11 cellular contexts compared by ENCODE assay signal in the genomic region with DNA sequence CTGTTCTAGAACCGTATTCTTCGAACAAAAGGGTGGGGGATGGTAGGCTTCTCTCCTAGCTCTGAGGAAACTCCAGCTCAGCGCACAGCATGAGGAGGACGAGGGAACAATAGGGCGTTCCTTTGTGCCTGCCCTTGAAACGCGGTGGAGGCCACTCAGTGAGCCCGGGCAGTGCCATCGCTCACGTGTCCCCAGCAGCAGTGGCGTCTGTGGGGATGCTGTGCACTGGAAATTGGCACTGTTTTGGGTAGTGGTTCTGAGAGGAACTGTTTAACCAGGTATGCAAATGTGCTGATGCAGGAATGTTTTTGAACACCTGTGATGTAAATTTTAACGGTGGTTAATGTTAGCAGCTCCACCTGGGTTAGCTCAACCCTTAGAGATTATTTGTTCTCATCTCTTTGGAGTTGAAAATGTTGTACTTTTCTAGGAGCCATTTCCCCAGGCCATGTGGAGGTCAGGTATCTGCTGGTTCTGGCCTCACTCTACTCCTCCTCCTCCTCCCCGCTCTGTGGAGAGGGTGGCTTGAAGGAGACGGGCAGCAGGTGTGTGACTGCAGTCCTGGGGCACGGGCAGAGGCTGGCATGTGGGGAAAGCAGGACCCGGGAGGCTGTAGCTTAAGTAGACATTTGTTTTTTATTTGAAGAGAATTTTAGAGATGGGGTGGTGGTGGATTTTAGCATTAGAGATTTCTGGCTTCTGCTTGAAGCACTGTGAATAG. TPM values are rescaled to one million over a fixed set of nuclear protein-coding genes. Genes with fewer than 3 reads are reported as not detected.
A peak's percentile ranks its signal among the peaks of the same experiment; 100 is the strongest.
DNase-seq lines count a peak whose midpoint lies in the region; ATAC-seq and TF ChIP-seq lines count a peak whose summit lies in the region.
"Had no signal": no experiment of that assay in that cellular context is flagged by ENCODE, and none has a peak within 500 bp of the region (broad histone marks: within the 10 kb centered on the region; RNA-seq: fewer than 3 reads in every experiment).

No MANE protein-coding gene starts in this region.

- H3K27ac ChIP-seq in VCaP, result peak overlapping the region; percentile 94
- H3K27ac ChIP-seq in thyroid gland, result no peak overlapping the region
- H3K27ac ChIP-seq: thoracic aorta had no signal

- intact Hi-C loops in thyroid gland (cut with DNase I), result no loop called here

- no peaks in the 10 kb centered on the region for H3K9me3 Mint-ChIP-seq in stimulated activated naive CD8-positive, alpha-beta T cell treated with anti-CD3 and anti-CD28 coated beads, Interleukin-15, Interleukin-2, amounts not matched to agents 100 ng/mL and 50 ng/mL, for 24 hours
- no peaks in the 10 kb centered on the region for H3K9me3 Mint-ChIP-seq in stimulated activated naive CD8-positive, alpha-beta T cell treated with anti-CD3 and anti-CD28 coated beads, Interleukin-15, amount 100 ng/mL, for 72 hours
- H3K9me3 Mint-ChIP-seq in immature natural killer cell, result no peaks in the 10 kb centered on the region

- peak overlapping the region; percentile 58 for H3K27ac Mint-ChIP-seq in stimulated activated naive CD8-positive, alpha-beta T cell treated with anti-CD3 and anti-CD28 coated beads, Interleukin-15, Interleukin-2, amounts not matched to agents 100 ng/mL and 50 ng/mL, for 24 hours
- peak overlapping the region in 1 of 2 donors; percentile 46 for H3K27ac Mint-ChIP-seq in stimulated activated naive CD8-positive, alpha-beta T cell treated with anti-CD3 and anti-CD28 coated beads, Interleukin-15, amount 100 ng/mL, for 72 hours
- H3K27ac Mint-ChIP-seq in immature natural killer cell, result peak overlapping the region; percentile 3 to 87 (median 30)

- WGBS in thyroid gland, 2 donors, result 62 to 69% methylated on average over 16 of the region's 16 CpGs

- TF ChIP-seq POLR2A in thyroid gland (IDR thresholded peaks at IDR 0.05), result no peak

- H3K27me3 ChIP-seq in thyroid gland, result no peaks in the 10 kb centered on the region

- H3K36me3 ChIP-seq in thyroid gland, result no peaks in the 10 kb centered on the region
- H3K36me3 ChIP-seq: thoracic aorta had no signal

- ATAC-seq in stimulated activated naive CD8-positive, alpha-beta T cell treated with anti-CD3 and anti-CD28 coated beads, Interleukin-15, amount 100 ng/mL, for 72 hours, result no peak

- no peaks in the 10 kb centered on the region for H3K27me3 Mint-ChIP-seq in stimulated activated naive CD8-positive, alpha-beta T cell treated with anti-CD3 and anti-CD28 coated beads, Interleukin-15, Interleukin-2, amounts not matched to agents 100 ng/mL and 50 ng/mL, for 24 hours
- no peaks in the 10 kb centered on the region for H3K27me3 Mint-ChIP-seq in stimulated activated naive CD8-positive, alpha-beta T cell treated with anti-CD3 and anti-CD28 coated beads, Interleukin-15, amount 100 ng/mL, for 72 hours
- peaks cover 0 to 4% (median 0%) of the 10 kb centered on the region in 3 donors for H3K27me3 Mint-ChIP-seq in immature natural killer cell (ENCODE audit: low read depth in 3 of 3)

- TF ChIP-seq CTCF in VCaP (conservative IDR thresholded peaks at IDR 0.05), result no peak
- no peak for TF ChIP-seq CTCF in thyroid gland (IDR thresholded peaks at IDR 0.05)

- peaks cover 58 to 64% of the 10 kb centered on the region in 2 donors for H3K4me1 ChIP-seq in thyroid gland

- H3K4me3 Mint-ChIP-seq in stimulated activated naive CD8-positive, alpha-beta T cell treated with anti-CD3 and anti-CD28 coated beads, Interleukin-15, Interleukin-2, amounts not matched to agents 100 ng/mL and 50 ng/mL, for 24 hours, result no peak overlapping the region
- H3K4me3 Mint-ChIP-seq in stimulated activated naive CD8-positive, alpha-beta T cell treated with anti-CD3 and anti-CD28 coated beads, Interleukin-15, amount 100 ng/mL, for 72 hours, result no peak overlapping the region
- no peak overlapping the region for H3K4me3 Mint-ChIP-seq in immature natural killer cell

- no peak overlapping the region for H3K4me3 ChIP-seq in thyroid gland (replicated peaks in 1 of 3)
- H3K4me3 ChIP-seq: thoracic aorta had no signal

- peaks cover 54% of the 10 kb centered on the region for H3K4me1 Mint-ChIP-seq in stimulated activated naive CD8-positive, alpha-beta T cell treated with anti-CD3 and anti-CD28 coated beads, Interleukin-15, Interleukin-2, amounts not matched to agents 100 ng/mL and 50 ng/mL, for 24 hours (ENCODE audit: low read depth)
- peaks cover 57% of the 10 kb centered on the region for H3K4me1 Mint-ChIP-seq in stimulated activated naive CD8-positive, alpha-beta T cell treated with anti-CD3 and anti-CD28 coated beads, Interleukin-15, amount 100 ng/mL, for 72 hours
- H3K4me1 Mint-ChIP-seq in immature natural killer cell, result peaks cover 51 to 89% of the 10 kb centered on the region in 2 donors

- H3K36me3 Mint-ChIP-seq in stimulated activated naive CD8-positive, alpha-beta T cell treated with anti-CD3 and anti-CD28 coated beads, Interleukin-15, Interleukin-2, amounts not matched to agents 100 ng/mL and 50 ng/mL, for 24 hours (ENCODE audit: low read depth), result peaks cover 33% of the 10 kb centered on the region
- peaks cover 7 to 20% (median 12%) of the 10 kb centered on the region in 3 donors for H3K36me3 Mint-ChIP-seq in immature natural killer cell

- H3K9me3 ChIP-seq in thyroid gland, result no peaks in the 10 kb centered on the region
- H3K9me3 ChIP-seq: thoracic aorta had no signal

- DNase-seq in stimulated activated naive CD8-positive, alpha-beta T cell treated with anti-CD3 and anti-CD28 coated beads, Interleukin-15, amount 100 ng/mL, for 72 hours, result no peak
- DNase-seq in immature natural killer cell (no peak), hepatic stellate cell (ENCODE audit: low spot score) (no peak), thyroid gland (no peak), GDM1 (lab: John Stamatoyannopoulos, UW) (no peak)
- no peak for DNase-seq in activated effector memory CD4-positive, alpha-beta T cell treated with Interleukin-2 at 50 U/mL for 16 hours
- DNase-seq: activated naive CD4-positive, alpha-beta T cell treated with Interleukin-2 at 50 U/mL for 16 hours; foreskin fibroblast had no signal

RNA-seq across cellular contexts. Expression of a gene that starts 48.3 kb away (rescaled TPM):
- polyA plus RNA-seq in immature natural killer cell, result 10 to 100 TPM; 14.1 to 62.7 (median 14.8) TPM
- 10 to 100 TPM; 56.8 to 99.5 (median 94.4) TPM for total RNA-seq in thyroid gland
